In the genomic region with DNA sequence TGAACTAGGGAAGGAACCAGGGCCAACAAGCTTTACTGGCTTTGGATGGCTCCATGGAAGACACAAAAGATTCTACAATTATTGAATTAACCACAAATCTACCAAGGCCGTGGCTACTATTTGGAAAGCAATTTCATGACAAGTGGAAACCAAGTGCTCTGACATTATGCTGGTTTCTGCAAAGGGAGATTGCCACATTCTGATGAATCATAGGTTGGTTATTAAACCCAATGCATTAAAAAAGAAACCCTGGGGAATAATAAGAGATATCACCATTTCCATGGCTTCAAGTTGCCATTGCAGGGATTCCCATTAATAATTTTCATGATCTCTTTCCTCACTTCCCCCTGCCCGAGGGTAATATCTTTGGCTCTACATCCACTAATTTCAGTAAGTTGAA, we compare ENCODE assay signal across 19 cellular contexts.
"Had no signal": no experiment of that assay in that cellular context is flagged by ENCODE, and none has a peak within 500 bp of the region (broad histone marks: within the 10 kb centered on the region; RNA-seq: fewer than 3 reads in every experiment).

No MANE protein-coding gene starts in this region.

- H3K4me1 ChIP-seq: esophagus muscularis mucosa, parathyroid adenoma, thyroid gland had no signal

- H3K36me3 ChIP-seq: esophagus muscularis mucosa, thyroid gland had no signal

- FAIRE-seq: frontal cortex, kidney had no signal

- H3K4me3 ChIP-seq: esophagus muscularis mucosa, lung, thyroid gland had no signal

- H3K79me2 ChIP-seq: parathyroid adenoma had no signal

- H3K9me3 ChIP-seq: esophagus muscularis mucosa, thyroid gland had no signal

- H3K9ac ChIP-seq: parathyroid adenoma had no signal

- H3K27me3 ChIP-seq: esophagus muscularis mucosa, thyroid gland had no signal

- H2AFZ ChIP-seq: parathyroid adenoma had no signal

- DNase-seq: activated CD4-positive, alpha-beta T cell treated with anti-CD3 and anti-CD28 coated beads for 48 hours; activated CD4-positive, CD25-positive, alpha-beta regulatory T cell; activated CD8-positive, alpha-beta T cell treated with anti-CD3 and anti-CD28 coated beads for 36 hours; activated naive CD4-positive, alpha-beta T cell; activated naive CD8-positive, alpha-beta T cell treated with anti-CD3 and anti-CD28 coated beads, Interleukin-2, amount 10 ng/mL, durations not matched to agents 7 days and 5 days; activated T-cell treated with anti-CD3 and anti-CD28 coated beads, Interleukin-2, amount 50 U/mL, for 1 hour; effector CD8-positive, alpha-beta T cell; head of caudate nucleus; kidney; stimulated activated naive CD4-positive, alpha-beta T cell; T-helper 9 cell; thyroid gland had no signal

- H3K27ac ChIP-seq: esophagus muscularis mucosa, parathyroid adenoma, thyroid gland had no signal

- ATAC-seq: activated CD8-positive, alpha-beta T cell treated with anti-CD3 and anti-CD28 coated beads for 36 hours; activated T-helper 17 cell treated with anti-CD3 and anti-CD28 coated beads, Interleukin-2, amount 50 U/mL, for 72 hours; left lobe of liver; natural killer cell treated with Interleukin-12 subunit alpha and Interleukin-12 subunit beta and Interleukin-15 and Interleukin-18, amount 100 ng/mL, for 72 hours had no signal
